In the genomic region with DNA sequence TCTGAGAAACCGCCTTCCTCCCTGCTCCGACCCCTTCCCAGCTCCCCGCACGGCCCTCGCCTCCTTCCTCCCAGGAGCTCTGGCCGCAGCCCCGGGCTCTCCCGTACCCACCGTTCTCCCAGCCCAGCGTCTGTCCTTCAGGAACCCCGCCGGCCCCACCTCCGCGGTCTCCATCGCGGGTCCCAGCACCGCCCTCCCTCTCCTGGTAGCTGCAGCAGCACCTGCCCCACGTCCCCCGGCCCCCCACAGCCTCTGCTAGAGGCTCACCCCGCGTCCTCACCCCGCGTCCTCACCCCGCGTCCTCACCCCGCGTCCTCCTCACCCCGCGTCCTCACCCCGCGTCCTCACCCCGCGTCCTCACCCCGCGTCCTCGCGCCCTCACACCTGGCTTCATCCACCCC, we compare ENCODE assay signal across 15 cellular contexts.
"Had no signal": no experiment of that assay in that cellular context is flagged by ENCODE, and none has a peak within 500 bp of the region (broad histone marks: within the 10 kb centered on the region; RNA-seq: fewer than 3 reads in every experiment).

No MANE protein-coding gene starts in this region.

- H3K4me3 ChIP-seq: gastroesophageal sphincter, hepatocyte, tibial artery, vagina had no signal

- H3K9me3 Mint-ChIP-seq: activated CD4-positive, alpha-beta memory T cell treated with anti-CD3 and anti-CD28 coated beads, Interleukin-2, amount 10 ng/mL, durations not matched to agents 7 days and 5 days; activated naive CD8-positive, alpha-beta T cell treated with anti-CD3 and anti-CD28 coated beads, Interleukin-2, amount 50 U/mL, for 24 hours; naive thymus-derived CD8-positive, alpha-beta T cell had no signal

- H3K9me3 ChIP-seq: gastroesophageal sphincter, tibial artery, vagina had no signal

- ATAC-seq: activated CD4-positive, alpha-beta T cell treated with anti-CD3 and anti-CD28 coated beads for 36 hours; activated naive CD8-positive, alpha-beta T cell treated with anti-CD3 and anti-CD28 coated beads, Interleukin-2, amount 50 U/mL, for 24 hours; gastroesophageal sphincter; naive thymus-derived CD8-positive, alpha-beta T cell had no signal

- H3K4me2 ChIP-seq: hepatocyte had no signal

- H3K36me3 Mint-ChIP-seq: naive thymus-derived CD8-positive, alpha-beta T cell had no signal

- H3K27ac ChIP-seq: epithelial cell of prostate, gastroesophageal sphincter, hepatocyte, tibial artery, vagina had no signal

- DNase-seq: activated CD4-positive, alpha-beta memory T cell treated with anti-CD3 and anti-CD28 coated beads, Interleukin-2, amount 10 ng/mL, durations not matched to agents 7 days and 5 days; activated CD4-positive, alpha-beta T cell treated with anti-CD3 and anti-CD28 coated beads for 36 hours; activated naive CD8-positive, alpha-beta T cell treated with anti-CD3 and anti-CD28 coated beads, Interleukin-2, amount 50 U/mL, for 24 hours; activated T-cell treated with anti-CD3 and anti-CD28 coated beads, Interleukin-2, amount 50 U/mL, for 48 hours; effector CD8-positive, alpha-beta T cell; kidney glomerular epithelial cell; occipital lobe; stimulated activated CD4-positive, alpha-beta T cell treated with anti-CD3 and anti-CD28 coated beads, Interleukin-4, amount 100 ng/mL, for 4 hours; T1000; tibial artery had no signal

- H3K79me2 ChIP-seq: hepatocyte had no signal

- H3K4me1 ChIP-seq: gastroesophageal sphincter had no signal

- H3K4me1 Mint-ChIP-seq: activated CD4-positive, alpha-beta memory T cell treated with anti-CD3 and anti-CD28 coated beads, Interleukin-2, amount 10 ng/mL, durations not matched to agents 7 days and 5 days; activated CD4-positive, alpha-beta T cell treated with anti-CD3 and anti-CD28 coated beads for 36 hours; activated naive CD8-positive, alpha-beta T cell treated with anti-CD3 and anti-CD28 coated beads, Interleukin-2, amount 50 U/mL, for 24 hours; naive thymus-derived CD8-positive, alpha-beta T cell had no signal

- H3K27ac Mint-ChIP-seq: activated CD4-positive, alpha-beta memory T cell treated with anti-CD3 and anti-CD28 coated beads, Interleukin-2, amount 10 ng/mL, durations not matched to agents 7 days and 5 days; activated CD4-positive, alpha-beta T cell treated with anti-CD3 and anti-CD28 coated beads for 36 hours; activated naive CD8-positive, alpha-beta T cell treated with anti-CD3 and anti-CD28 coated beads, Interleukin-2, amount 50 U/mL, for 24 hours had no signal

- H2AFZ ChIP-seq: hepatocyte had no signal

- H3K4me3 Mint-ChIP-seq: activated CD4-positive, alpha-beta memory T cell treated with anti-CD3 and anti-CD28 coated beads, Interleukin-2, amount 10 ng/mL, durations not matched to agents 7 days and 5 days; activated CD4-positive, alpha-beta T cell treated with anti-CD3 and anti-CD28 coated beads for 36 hours; activated naive CD8-positive, alpha-beta T cell treated with anti-CD3 and anti-CD28 coated beads, Interleukin-2, amount 50 U/mL, for 24 hours; naive thymus-derived CD8-positive, alpha-beta T cell had no signal

- H3K36me3 ChIP-seq: gastroesophageal sphincter, tibial artery, vagina had no signal

- H3K27me3 ChIP-seq: hepatocyte, vagina had no signal
